In the genomic region with DNA sequence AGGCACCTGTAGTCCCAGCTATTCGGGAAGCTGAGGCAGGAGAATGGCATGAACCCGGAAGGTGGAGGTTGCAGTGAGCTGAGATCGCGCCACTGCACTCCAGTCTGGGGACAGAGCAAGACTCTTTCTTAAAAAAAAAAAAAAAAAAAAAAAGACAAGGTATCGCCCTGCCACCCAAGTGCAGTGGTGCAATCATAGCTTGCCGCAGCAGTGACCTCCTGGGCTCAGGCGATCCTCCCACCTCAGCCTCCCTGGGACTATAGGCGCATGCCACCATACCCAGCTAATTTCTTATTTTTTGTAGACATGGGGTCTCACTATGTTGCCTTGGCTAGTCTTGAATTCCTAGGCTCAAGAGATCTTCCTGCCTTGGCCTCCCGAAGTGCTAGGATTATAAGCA, we compare ENCODE assay signal across 8 cellular contexts. TPM values are rescaled to one million over a fixed set of nuclear protein-coding genes. Genes with fewer than 3 reads are reported as not detected.
DNase-seq lines count a peak whose midpoint lies in the region; ATAC-seq and TF ChIP-seq lines count a peak whose summit lies in the region.
"Not testable (repeated sequence)": the region's sequence is repeated elsewhere in the genome, so short reads cannot be mapped to it uniquely, and the experiment has no call there.

No MANE protein-coding gene starts in this region.

- not testable (repeated sequence) for H3K27ac ChIP-seq in PC-3 (ENCODE audit: low read length); muscle layer of colon (ENCODE audit: low read depth, low read length)
- H3K27ac ChIP-seq in esophagus muscularis mucosa (replicated peaks in 1 of 4) (peak overlapping the region; percentile 94 to 98 (median 96)), sigmoid colon (peak overlapping the region; percentile 7 to 100 (median 98)), upper lobe of left lung (peak overlapping the region in 3 of 4 donors; percentile 99)

- H2AFZ ChIP-seq in PC-3 (ENCODE audit: low read length), result not testable (repeated sequence)

- not testable (repeated sequence) for DNase-seq in Calu3; PC-3; activated CD4-positive, alpha-beta memory T cell treated with anti-CD3 and anti-CD28 coated beads, Interleukin-2, amount 10 ng/mL, durations not matched to agents 7 days and 5 days; activated naive CD8-positive, alpha-beta T cell treated with anti-CD3 and anti-CD28 coated beads, Interleukin-2, amount 50 U/mL, for 24 hours; esophagus muscularis mucosa (ENCODE audit: extremely low spot score); upper lobe of left lung
- DNase-seq in sigmoid colon, result peak; percentile 59

- not testable (repeated sequence) for TF ChIP-seq POLR2A in esophagus muscularis mucosa (IDR thresholded peaks at IDR 0.05; ENCODE audit: low read depth); sigmoid colon (IDR thresholded peaks at IDR 0.05); upper lobe of left lung (IDR thresholded peaks at IDR 0.05)

- H4K20me1 ChIP-seq in PC-3 (ENCODE audit: low read length), result peaks cover 11% of the 10 kb centered on the region; the same call in 1 of the 2 replicates

- H3K36me3 ChIP-seq in PC-3 (ENCODE audit: low read depth, low read length) (peaks cover 41% of the 10 kb centered on the region), esophagus muscularis mucosa (peaks cover 54 to 61% (median 59%) of the 10 kb centered on the region in 4 donors), muscle layer of colon (ENCODE audit: insufficient read depth, low read length) (peaks cover 55% of the 10 kb centered on the region), sigmoid colon (peaks cover 39 to 57% (median 49%) of the 10 kb centered on the region in 4 donors), upper lobe of left lung (peaks cover 32 to 57% (median 46%) of the 10 kb centered on the region in 4 donors)

- intact Hi-C loops in Calu3 (cut with micrococcal nuclease; ENCODE audit: unreplicated experiment); PC-3 (cut with micrococcal nuclease); esophagus muscularis mucosa (cut with DNase I); sigmoid colon (cut with DNase I): not testable (repeated sequence)

- not testable (repeated sequence) for H3K9me3 ChIP-seq in PC-3 (ENCODE audit: low read length); esophagus muscularis mucosa; muscle layer of colon (ENCODE audit: low read length); sigmoid colon; upper lobe of left lung

- not testable (repeated sequence) for H3K27ac Mint-ChIP-seq in Calu3 (ENCODE audit: unreplicated experiment); activated CD4-positive, alpha-beta memory T cell treated with anti-CD3 and anti-CD28 coated beads, Interleukin-2, amount 10 ng/mL, durations not matched to agents 7 days and 5 days
- H3K27ac Mint-ChIP-seq in activated naive CD8-positive, alpha-beta T cell treated with anti-CD3 and anti-CD28 coated beads, Interleukin-2, amount 50 U/mL, for 24 hours, result peak overlapping the region; percentile 49

- H3K9me2 ChIP-seq in PC-3 (replicated peaks; ENCODE audit: low read length), result not testable (repeated sequence)

- H3K36me3 Mint-ChIP-seq in Calu3 (ENCODE audit: insufficient read depth, unreplicated experiment), result peaks cover 68% of the 10 kb centered on the region
- peaks cover 53% of the 10 kb centered on the region for H3K36me3 Mint-ChIP-seq in activated CD4-positive, alpha-beta memory T cell treated with anti-CD3 and anti-CD28 coated beads, Interleukin-2, amount 10 ng/mL, durations not matched to agents 7 days and 5 days (ENCODE audit: low read depth)
- peaks cover 45% of the 10 kb centered on the region for H3K36me3 Mint-ChIP-seq in activated naive CD8-positive, alpha-beta T cell treated with anti-CD3 and anti-CD28 coated beads, Interleukin-2, amount 50 U/mL, for 24 hours (ENCODE audit: low read depth)

- not testable (repeated sequence) for BruUV-seq in Calu3 (replicated peaks; lab: Mats Ljungman, UMichigan); PC-3 (replicated peaks; lab: Mats Ljungman, UMichigan)

- H3F3A ChIP-seq in PC-3 (ENCODE audit: low read length, unreplicated experiment), result not testable (repeated sequence)

- POLR2A ChIA-PET in PC-3 (lab: Charles Lee; ENCODE audit: unreplicated experiment), result not testable (repeated sequence)
- POLR2A ChIA-PET in activated CD4-positive, alpha-beta memory T cell treated with anti-CD3 and anti-CD28 coated beads, Interleukin-2, amount 10 ng/mL, durations not matched to agents 7 days and 5 days (lab: Charles Lee), result interaction anchor here (0.6 to 0.9 kb wide), 3 partner anchors 14 to 38 kb away, joined by 3 read pairs; no protein-coding TSS in a partner anchor

- H3K4me3 ChIP-seq in PC-3 (ENCODE audit: low read length), result peak overlapping the region; percentile 91; the same call in 1 of the 2 replicates
- H3K4me3 ChIP-seq in esophagus muscularis mucosa, result peak overlapping the region in 2 of 4 donors; percentile 85 to 86
- H3K4me3 ChIP-seq in muscle layer of colon (ENCODE audit: low read depth in 1 of 2, low read length in 2 of 2), result not testable (repeated sequence)
- peak overlapping the region in 1 of 4 donors; percentile 81 for H3K4me3 ChIP-seq in sigmoid colon
- peak overlapping the region in 1 of 4 donors; percentile 83 for H3K4me3 ChIP-seq in upper lobe of left lung

- H3K9ac ChIP-seq in PC-3 (ENCODE audit: low read length), result not testable (repeated sequence)
- peak overlapping the region; percentile 100 for H3K9ac ChIP-seq in muscle layer of colon (ENCODE audit: low read length)

- 88% methylated on average over 9 of the region's 9 CpGs for whole genome bisulfite sequencing in esophagus muscularis mucosa
- 90 to 96% methylated on average over 9 of the region's 9 CpGs for WGBS in sigmoid colon, 2 donors
- 90 to 96% methylated on average over 9 of the region's 9 CpGs for WGBS in upper lobe of left lung, 2 donors

- not testable (repeated sequence) for H3K4me1 Mint-ChIP-seq in Calu3 (ENCODE audit: low read depth, unreplicated experiment)
- H3K4me1 Mint-ChIP-seq in activated CD4-positive, alpha-beta memory T cell treated with anti-CD3 and anti-CD28 coated beads, Interleukin-2, amount 10 ng/mL, durations not matched to agents 7 days and 5 days, result peaks cover 49% of the 10 kb centered on the region
- peaks cover 45% of the 10 kb centered on the region for H3K4me1 Mint-ChIP-seq in activated naive CD8-positive, alpha-beta T cell treated with anti-CD3 and anti-CD28 coated beads, Interleukin-2, amount 50 U/mL, for 24 hours

- not testable (repeated sequence) for H3K27me3 Mint-ChIP-seq in Calu3 (ENCODE audit: unreplicated experiment); activated CD4-positive, alpha-beta memory T cell treated with anti-CD3 and anti-CD28 coated beads, Interleukin-2, amount 10 ng/mL, durations not matched to agents 7 days and 5 days; activated naive CD8-positive, alpha-beta T cell treated with anti-CD3 and anti-CD28 coated beads, Interleukin-2, amount 50 U/mL, for 24 hours

- H3K79me2 ChIP-seq in PC-3 (ENCODE audit: low read length), result peaks cover 32% of the 10 kb centered on the region

- H3K4me3 Mint-ChIP-seq in Calu3 (ENCODE audit: low read depth, unreplicated experiment), result peak overlapping the region; percentile 78
- peak overlapping the region; percentile 83 for H3K4me3 Mint-ChIP-seq in activated CD4-positive, alpha-beta memory T cell treated with anti-CD3 and anti-CD28 coated beads, Interleukin-2, amount 10 ng/mL, durations not matched to agents 7 days and 5 days
- peak overlapping the region; percentile 86 for H3K4me3 Mint-ChIP-seq in activated naive CD8-positive, alpha-beta T cell treated with anti-CD3 and anti-CD28 coated beads, Interleukin-2, amount 50 U/mL, for 24 hours

- H3K9me3 Mint-ChIP-seq in Calu3 (ENCODE audit: low read depth, unreplicated experiment); activated CD4-positive, alpha-beta memory T cell treated with anti-CD3 and anti-CD28 coated beads, Interleukin-2, amount 10 ng/mL, durations not matched to agents 7 days and 5 days; activated naive CD8-positive, alpha-beta T cell treated with anti-CD3 and anti-CD28 coated beads, Interleukin-2, amount 50 U/mL, for 24 hours: not testable (repeated sequence)

- peaks cover 18% of the 10 kb centered on the region for H3K4me1 ChIP-seq in PC-3 (ENCODE audit: insufficient read depth, low read length)
- H3K4me1 ChIP-seq in esophagus muscularis mucosa, result peaks cover 37 to 53% (median 43%) of the 10 kb centered on the region in 4 donors
- H3K4me1 ChIP-seq in muscle layer of colon (ENCODE audit: insufficient read depth, low read length), result peaks cover 21% of the 10 kb centered on the region
- H3K4me1 ChIP-seq in sigmoid colon, result peaks cover 0 to 40% (median 37%) of the 10 kb centered on the region in 4 donors
- peaks cover 23 to 43% (median 34%) of the 10 kb centered on the region in 4 donors for H3K4me1 ChIP-seq in upper lobe of left lung

- peak overlapping the region; percentile 99 for H3K4me2 ChIP-seq in PC-3 (ENCODE audit: low read length)

- not testable (repeated sequence) for TF ChIP-seq EP300 in esophagus muscularis mucosa (IDR thresholded peaks at IDR 0.05); sigmoid colon (IDR thresholded peaks at IDR 0.05); upper lobe of left lung (IDR thresholded peaks at IDR 0.05)

- H3K27me3 ChIP-seq in PC-3 (ENCODE audit: low read length); esophagus muscularis mucosa; muscle layer of colon (ENCODE audit: control insufficient read depth in 1 of 2, insufficient read depth in 2 of 2, low read length in 2 of 2); sigmoid colon; upper lobe of left lung: not testable (repeated sequence)

- CTCF ChIA-PET in Calu3 (lab: Charles Lee); PC-3 (lab: Charles Lee): not testable (repeated sequence)
- CTCF ChIA-PET in activated CD4-positive, alpha-beta memory T cell treated with anti-CD3 and anti-CD28 coated beads, Interleukin-2, amount 10 ng/mL, durations not matched to agents 7 days and 5 days (lab: Charles Lee), result interaction anchor here (1.6 kb wide), 1 partner anchor 8 kb away, joined by 3 read pairs; no protein-coding TSS in a partner anchor

- ATAC-seq in PC-3; activated naive CD8-positive, alpha-beta T cell treated with anti-CD3 and anti-CD28 coated beads, Interleukin-2, amount 50 U/mL, for 24 hours; upper lobe of left lung (ENCODE audit: low FRiP score in 2 of 2): not testable (repeated sequence)

- not testable (repeated sequence) for TF ChIP-seq CTCF in Calu3 (IDR thresholded peaks at IDR 0.05; ENCODE audit: unreplicated experiment); PC-3 (conservative IDR thresholded peaks at IDR 0.05; ENCODE audit: low read depth, low read length); esophagus muscularis mucosa (IDR thresholded peaks at IDR 0.05); sigmoid colon (IDR thresholded peaks at IDR 0.05); upper lobe of left lung (IDR thresholded peaks at IDR 0.05)

RNA-seq across cellular contexts. Expression of gene RELA, which starts 1.8 kb away (rescaled TPM):
- total RNA-seq in Calu3 (2022), result 76.4 and 79.6 TPM in 2 replicates
- total RNA-seq in PC-3 (2014; rRNA removed), result 70.3 and 84.2 TPM in 2 replicates
- 100 to 1,000 TPM in 1 of 2 experiments, 10 to 100 TPM in 1; 91.2 to 102 TPM for total RNA-seq in activated CD4-positive, alpha-beta memory T cell treated with anti-CD3 and anti-CD28 coated beads, Interleukin-2, amount 10 ng/mL, durations not matched to agents 7 days and 5 days
- 10 to 100 TPM; 51.5 to 84.6 (median 82.1) TPM for total RNA-seq in esophagus muscularis mucosa
- total RNA-seq in sigmoid colon, result 10 to 100 TPM; 36.4 to 62.6 (median 46.9) TPM
- 10 to 100 TPM; 33.6 to 45.6 (median 37.5) TPM for polyA plus RNA-seq in sigmoid colon
- total RNA-seq in upper lobe of left lung, result 10 to 100 TPM; 42.9 to 86.8 (median 58.7) TPM

RNA-seq across cellular contexts. Expression of gene SIPA1, which starts 23.0 kb away (rescaled TPM):
- total RNA-seq in Calu3 (2022) (33.0 and 41.3 TPM in 2 replicates), PC-3 (2014; rRNA removed) (113 and 161 TPM in 2 replicates), esophagus muscularis mucosa (10 to 100 TPM; 40.7 to 56.3 (median 45.8) TPM), sigmoid colon (10 to 100 TPM; 19.9 to 30.7 (median 28.2) TPM), upper lobe of left lung (100 to 1,000 TPM in 1 of 6 donors, 10 to 100 TPM in 5; 42.7 to 137 (median 74.9) TPM)
- 100 to 1,000 TPM; 201 to 205 TPM for total RNA-seq in activated CD4-positive, alpha-beta memory T cell treated with anti-CD3 and anti-CD28 coated beads, Interleukin-2, amount 10 ng/mL, durations not matched to agents 7 days and 5 days
- polyA plus RNA-seq in sigmoid colon, result 10 to 100 TPM; 20.3 to 53.6 (median 34.8) TPM

RNA-seq across cellular contexts. Expression of gene PCNX3, which starts 45.3 kb away (rescaled TPM):
- total RNA-seq in Calu3 (2022) (72.8 and 77.4 TPM in 2 replicates), PC-3 (2014; rRNA removed) (53.6 and 69.9 TPM in 2 replicates), esophagus muscularis mucosa (10 to 100 TPM; 21.4 to 43.1 (median 27.1) TPM), sigmoid colon (10 to 100 TPM; 10.7 to 21.3 (median 14.3) TPM), upper lobe of left lung (10 to 100 TPM; 26.7 to 63.9 (median 43.9) TPM)
- total RNA-seq in activated CD4-positive, alpha-beta memory T cell treated with anti-CD3 and anti-CD28 coated beads, Interleukin-2, amount 10 ng/mL, durations not matched to agents 7 days and 5 days, result 10 to 100 TPM; 39.8 to 40.3 TPM
- polyA plus RNA-seq in sigmoid colon, result 10 to 100 TPM in 1 of 3 donors, 1 to 10 TPM in 2; 6.0 to 35.0 (median 6.6) TPM

RNA-seq across cellular contexts. Expression of gene MAP3K11, which starts 46.9 kb away (rescaled TPM):
- total RNA-seq in Calu3 (2022), result 86.3 and 91.4 TPM in 2 replicates
- 80.1 and 106 TPM in 2 replicates for total RNA-seq in PC-3 (2014; rRNA removed)
- total RNA-seq in activated CD4-positive, alpha-beta memory T cell treated with anti-CD3 and anti-CD28 coated beads, Interleukin-2, amount 10 ng/mL, durations not matched to agents 7 days and 5 days, result 10 to 100 TPM; 67.2 to 71.8 TPM
- 10 to 100 TPM; 29.9 to 41.7 (median 37.6) TPM for total RNA-seq in esophagus muscularis mucosa
- 10 to 100 TPM; 18.5 to 52.1 (median 26.3) TPM for total RNA-seq in sigmoid colon
- polyA plus RNA-seq in sigmoid colon, result 10 to 100 TPM; 48.6 to 71.2 (median 71.0) TPM
- 100 to 1,000 TPM in 4 of 6 donors, 10 to 100 TPM in 2; 52.1 to 132 (median 107) TPM for total RNA-seq in upper lobe of left lung

RNA-seq across cellular contexts. Expression of gene KAT5, which starts 51.1 kb away (rescaled TPM):
- total RNA-seq in Calu3 (2022) (50.9 and 51.0 TPM in 2 replicates), PC-3 (2014; rRNA removed) (74.9 and 83.9 TPM in 2 replicates), esophagus muscularis mucosa (10 to 100 TPM; 66.4 to 77.1 (median 68.3) TPM), sigmoid colon (10 to 100 TPM; 58.4 to 92.7 (median 74.7) TPM), upper lobe of left lung (100 to 1,000 TPM in 1 of 6 donors, 10 to 100 TPM in 5; 44.0 to 102 (median 88.4) TPM)
- total RNA-seq in activated CD4-positive, alpha-beta memory T cell treated with anti-CD3 and anti-CD28 coated beads, Interleukin-2, amount 10 ng/mL, durations not matched to agents 7 days and 5 days, result 10 to 100 TPM; 62.6 to 63.0 TPM
- polyA plus RNA-seq in sigmoid colon, result 10 to 100 TPM; 51.1 to 81.0 (median 53.9) TPM
